ENCODE assay signal across 8 cellular contexts in genomic region chr15:64162478-64162868, GRCh38. TPM values are rescaled to one million over a fixed set of nuclear protein-coding genes. Genes with fewer than 3 reads are reported as not detected.
A peak's percentile ranks its signal among the peaks of the same experiment; 100 is the strongest.
DNase-seq lines count a peak whose midpoint lies in the region; ATAC-seq, FAIRE-seq and TF ChIP-seq lines count a peak whose summit lies in the region.

No MANE protein-coding gene starts in this region.

- H3K4me1 ChIP-seq in right lobe of liver (peaks cover 0 to 50% (median 16%) of the 10 kb centered on the region in 4 donors), tibial nerve (peaks cover 0 to 47% (median 33%) of the 10 kb centered on the region in 4 donors)

- WGBS in right lobe of liver (ENCODE audit: insufficient coverage, low coverage, low lambda C conversion rate, missing lambda C conversion rate), result 3% methylated on average over 4 of the region's 21 CpGs
- 0 to 1% methylated on average over 7 to 21 of the region's 21 CpGs for WGBS in tibial nerve, 2 donors

- no peaks in the 10 kb centered on the region for H3K27me3 ChIP-seq in right lobe of liver
- H3K27me3 ChIP-seq in tibial nerve, result no peaks in the 10 kb centered on the region

- BruUV-seq in MCF 10A (replicated peaks; lab: Mats Ljungman, UMichigan), result no TSS peak

- H3K9me3 ChIP-seq in right lobe of liver (no peaks in the 10 kb centered on the region), tibial nerve (no peaks in the 10 kb centered on the region)

- no peak for DNase-seq in activated naive CD4-positive, alpha-beta T cell treated with anti-CD3 and anti-CD28 coated beads for 36 hours
- DNase-seq in activated naive CD4-positive, alpha-beta T cell treated with Interleukin-2 at 50 U/mL for 16 hours, result no peak
- DNase-seq in MCF 10A (ENCODE audit: unreplicated experiment) (no peak), right lobe of liver (no peak), tibial nerve (ENCODE audit: low spot score in 2 of 2) (peak in 1 of 2 donors; percentile 26), GM12891 (ENCODE audit: insufficient read length, low spot score) (no peak), OCI-M1 (lab: John Stamatoyannopoulos, UW) (no peak)

- TF ChIP-seq CTCF in MCF 10A (IDR thresholded peaks at IDR 0.05; ENCODE audit: unreplicated experiment), result no peak
- no peak for TF ChIP-seq CTCF in right lobe of liver (IDR thresholded peaks at IDR 0.05)
- no peak for TF ChIP-seq CTCF in tibial nerve (IDR thresholded peaks at IDR 0.05)

- H3K4me3 ChIP-seq in right lobe of liver (peak overlapping the region; percentile 75 to 99 (median 96)), tibial nerve (peak overlapping the region; percentile 53 to 81 (median 70))

- POLR2A ChIA-PET in MCF 10A (lab: Yijun Ruan, JAX), result interaction anchor here (0.6 to 4.9 kb wide), 17 partner anchors 9 to 314 kb away, joined by 3 to 64 read pairs (median 4); partner anchors contain the start of genes CIAO2A, SNX1 and TRIP4

- ATAC-seq in HG03520 (IDR thresholded peaks at IDR 0.05; ENCODE audit: unreplicated experiment) (peak; percentile 19), right lobe of liver (peak; percentile 31 to 48 (median 40))

- CTCF ChIA-PET in activated naive CD4-positive, alpha-beta T cell treated with anti-CD3 and anti-CD28 coated beads for 36 hours (lab: Charles Lee), result interaction anchor here (0.6 to 1.5 kb wide), 3 partner anchors 9 to 111 kb away, joined by 3 to 11 read pairs (median 4); no protein-coding TSS in a partner anchor
- CTCF ChIA-PET in MCF 10A (lab: Yijun Ruan, JAX), result interaction anchor here (0.6 to 1.6 kb wide), 4 partner anchors 8 to 553 kb away, joined by 3 to 8 read pairs (median 4); no protein-coding TSS in a partner anchor

- TF ChIP-seq POLR2A in right lobe of liver (IDR thresholded peaks at IDR 0.05), result no peak
- TF ChIP-seq POLR2A in tibial nerve (IDR thresholded peaks at IDR 0.05), result no peak
- TF ChIP-seq POLR2A in GM12891 (IDR thresholded peaks at IDR 0.05; ENCODE audit: low read depth, low read length), result no peak

- peak overlapping the region; percentile 81 for H3K27ac Mint-ChIP-seq in activated naive CD4-positive, alpha-beta T cell treated with anti-CD3 and anti-CD28 coated beads for 36 hours
- H3K27ac Mint-ChIP-seq in MCF 10A (ENCODE audit: low read depth, unreplicated experiment), result peak overlapping the region; percentile 86

- no peaks in the 10 kb centered on the region for H3K9me3 Mint-ChIP-seq in activated naive CD4-positive, alpha-beta T cell treated with anti-CD3 and anti-CD28 coated beads for 36 hours
- no peaks in the 10 kb centered on the region for H3K9me3 Mint-ChIP-seq in MCF 10A (ENCODE audit: unreplicated experiment)

- peak overlapping the region; percentile 79 to 86 (median 84) for H3K27ac ChIP-seq in right lobe of liver
- H3K27ac ChIP-seq in tibial nerve, result peak overlapping the region; percentile 9 to 88 (median 84)

- intact Hi-C loops in activated naive CD4-positive, alpha-beta T cell treated with anti-CD3 and anti-CD28 coated beads for 36 hours (cut with micrococcal nuclease), result loop anchor here (2.0 to 5.0 kb wide), 6 partner anchors 298 to 730 kb away; partner anchors contain the start of gene ZNF609
- intact Hi-C loops in MCF 10A (cut with micrococcal nuclease), result no loop called here
- intact Hi-C loops in right lobe of liver (cut with DNase I), result no loop called here

- H3K4me1 Mint-ChIP-seq in activated naive CD4-positive, alpha-beta T cell treated with anti-CD3 and anti-CD28 coated beads for 36 hours (ENCODE audit: low read depth), result peaks cover 43% of the 10 kb centered on the region
- H3K4me1 Mint-ChIP-seq in MCF 10A (ENCODE audit: insufficient read depth, unreplicated experiment), result peaks cover 32% of the 10 kb centered on the region

- H3K36me3 Mint-ChIP-seq in activated naive CD4-positive, alpha-beta T cell treated with anti-CD3 and anti-CD28 coated beads for 36 hours (ENCODE audit: low read depth), result peaks cover 29% of the 10 kb centered on the region
- H3K36me3 Mint-ChIP-seq in MCF 10A (ENCODE audit: insufficient read depth, unreplicated experiment), result peaks cover 51% of the 10 kb centered on the region

- TF ChIP-seq EP300 in tibial nerve (IDR thresholded peaks at IDR 0.05), result no peak

- H3K36me3 ChIP-seq in right lobe of liver (peaks cover 22 to 44% (median 34%) of the 10 kb centered on the region in 4 donors), tibial nerve (peaks cover 0 to 41% (median 27%) of the 10 kb centered on the region in 3 donors)

- FAIRE-seq in GM12891 (lab: Jason Lieb, UNC), result no peak

- H3K4me3 Mint-ChIP-seq in activated naive CD4-positive, alpha-beta T cell treated with anti-CD3 and anti-CD28 coated beads for 36 hours, result peak overlapping the region; percentile 78
- peak overlapping the region; percentile 91 for H3K4me3 Mint-ChIP-seq in MCF 10A (ENCODE audit: unreplicated experiment)

- H3K27me3 Mint-ChIP-seq in activated naive CD4-positive, alpha-beta T cell treated with anti-CD3 and anti-CD28 coated beads for 36 hours (ENCODE audit: low read depth), result no peaks in the 10 kb centered on the region
- H3K27me3 Mint-ChIP-seq in MCF 10A (ENCODE audit: insufficient read depth, unreplicated experiment), result no peaks in the 10 kb centered on the region

TF ChIP-seq in GM12891, 5 proteins besides CTCF, POLR2A, EP300 and RAD21:
- no peak for TF ChIP-seq SPI1 (IDR thresholded peaks at IDR 0.05; ENCODE audit: low read depth, low read length)
- TF ChIP-seq PAX5 (IDR thresholded peaks at IDR 0.05; ENCODE audit: insufficient read depth, low read length, severe bottlenecking), result no peak
- TF ChIP-seq TAF1 (IDR thresholded peaks at IDR 0.05; ENCODE audit: low read depth, low read length), result no peak
- TF ChIP-seq POLR2AphosphoS5 (IDR thresholded peaks at IDR 0.05; ENCODE audit: low read depth, low read length), result no peak
- TF ChIP-seq POU2F2 (IDR thresholded peaks at IDR 0.05; ENCODE audit: low read depth, low read length), result no peak

RNA-seq across cellular contexts. Expression of gene PPIB, which starts 0.3 kb away (rescaled TPM):
- total RNA-seq in activated naive CD4-positive, alpha-beta T cell treated with anti-CD3 and anti-CD28 coated beads for 36 hours, result 100 to 1,000 TPM; 187 to 202 TPM
- total RNA-seq in MCF 10A (2022), result 874 and 1,247 TPM in 2 replicates
- total RNA-seq in right lobe of liver, result 100 to 1,000 TPM; 276 to 535 (median 474) TPM
- 100 to 1,000 TPM; 168 to 290 (median 214) TPM for total RNA-seq in tibial nerve
- 328 TPM for polyA plus RNA-seq in GM12891 (2012; ENCODE audit: low read depth, missing spikeins)

RNA-seq across cellular contexts. Expression of gene SNX22, which starts 10.9 kb away (rescaled TPM):
- total RNA-seq in activated naive CD4-positive, alpha-beta T cell treated with anti-CD3 and anti-CD28 coated beads for 36 hours, result under 1 TPM; 0.19 to 0.47 TPM
- total RNA-seq in MCF 10A (2022) (0.16 and 0.25 TPM in 2 replicates), right lobe of liver (1 to 10 TPM in 5 of 6 experiments, under 1 TPM in 1; 0.43 to 4.2 (median 1.6) TPM), tibial nerve (10 to 100 TPM in 3 of 4 donors, 1 to 10 TPM in 1; 1.2 to 45.9 (median 28.7) TPM)
- polyA plus RNA-seq in GM12891 (2012; ENCODE audit: low read depth, missing spikeins), result 6.4 TPM
